In the genomic region with DNA sequence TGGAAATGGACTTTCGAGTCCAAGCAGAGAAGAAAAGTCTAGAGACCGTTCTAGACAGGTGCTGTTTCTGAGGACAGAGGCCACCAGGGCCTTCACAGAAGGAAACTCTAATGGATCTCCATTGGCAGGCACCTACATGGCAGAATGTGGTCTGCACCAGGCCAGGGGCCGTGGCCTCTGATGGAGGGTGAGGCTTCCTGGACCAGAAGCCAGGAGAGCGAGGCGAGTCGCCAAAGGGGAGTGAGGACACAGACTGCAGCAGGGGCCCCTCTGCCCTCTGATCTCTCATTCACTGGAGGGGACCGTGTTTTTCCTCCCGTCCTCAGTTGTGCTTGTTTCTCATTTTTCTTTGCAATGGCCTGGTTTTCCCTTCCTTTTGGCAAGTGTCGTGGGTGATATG, we compare ENCODE assay signal across 26 cellular contexts. TPM values are rescaled to one million over a fixed set of nuclear protein-coding genes. Genes with fewer than 3 reads are reported as not detected.
A peak's percentile ranks its signal among the peaks of the same experiment; 100 is the strongest.
DNase-seq lines count a peak whose midpoint lies in the region; ATAC-seq, FAIRE-seq and TF ChIP-seq lines count a peak whose summit lies in the region.
"Had no signal": no experiment of that assay in that cellular context is flagged by ENCODE, and none has a peak within 500 bp of the region (broad histone marks: within the 10 kb centered on the region; RNA-seq: fewer than 3 reads in every experiment).

No MANE protein-coding gene starts in this region.

- H3K9ac ChIP-seq in SU-DHL-6 (ENCODE audit: low read length): peak overlapping the region; percentile 56
- H3K9ac ChIP-seq in GM12878 (ENCODE audit: control insufficient read depth, insufficient read depth, low read length): no peak overlapping the region

- H3K36me3 Mint-ChIP-seq in activated T-cell treated with anti-CD3 and anti-CD28 coated beads, Interleukin-2, amount 50 U/mL, for 72 hours (ENCODE audit: insufficient read depth in 2 of 2): peaks cover 0 to 2% of the 10 kb centered on the region in 2 donors
- no peaks in the 10 kb centered on the region for H3K36me3 Mint-ChIP-seq in activated T-cell treated with anti-CD3 and anti-CD28 coated beads, Interleukin-2, amount 50 U/mL, for 4 hours (ENCODE audit: insufficient read depth)
- H3K36me3 Mint-ChIP-seq: CD14-positive monocyte had no signal

- H3K4me3 ChIP-seq in SU-DHL-6 (ENCODE audit: insufficient read depth, low read length, poor library complexity, severe bottlenecking) (no peak overlapping the region), GM12878 (no peak overlapping the region)
- H3K4me3 ChIP-seq: SK-N-MC, skin epidermis, thoracic aorta, uterus had no signal

- TF ChIP-seq EP300 in GM12878 (IDR thresholded peaks at IDR 0.05; ENCODE audit: borderline replicate concordance in 1 of 2, control insufficient read depth in 1 of 2, low read depth in 2 of 2, low read length in 2 of 2): no peak

- TF ChIP-seq CTCF in SU-DHL-6 (IDR thresholded peaks at IDR 0.05; ENCODE audit: insufficient read depth, low read length, poor library complexity, severe bottlenecking): no peak
- no peak for TF ChIP-seq CTCF in GM12878 (IDR thresholded peaks at IDR 0.05 in 2 of 3, conservative IDR thresholded peaks at IDR 0.05 in 1 of 3; ENCODE audit: control insufficient read depth in 2 of 3, extremely low read depth in 1 of 3, insufficient read depth in 1 of 3, low read depth in 3 of 3, low read length in 3 of 3)

- H3K27me3 ChIP-seq in SU-DHL-6 (ENCODE audit: low read length) (no peaks in the 10 kb centered on the region), GM12878 (replicated peaks in 1 of 2; ENCODE audit: control insufficient read depth in 2 of 2, insufficient read depth in 2 of 2, low read length in 1 of 2) (no peaks in the 10 kb centered on the region)
- H3K27me3 ChIP-seq: foreskin keratinocyte, uterus had no signal

- intact Hi-C loops in GM12878 (cut with micrococcal nuclease; ENCODE audit: unreplicated experiment): loop anchor here (5.0 to 10.0 kb wide), 9 partner anchors 57 to 1254 kb away; a partner anchor contains a TSS

- no peaks in the 10 kb centered on the region for H3K27me3 Mint-ChIP-seq in activated T-cell treated with anti-CD3 and anti-CD28 coated beads, Interleukin-2, amount 50 U/mL, for 72 hours (ENCODE audit: low read depth)
- H3K27me3 Mint-ChIP-seq in activated T-cell treated with anti-CD3 and anti-CD28 coated beads, Interleukin-2, amount 50 U/mL, for 4 hours (ENCODE audit: low read depth): no peaks in the 10 kb centered on the region
- H3K27me3 Mint-ChIP-seq in stimulated activated naive CD8-positive, alpha-beta T cell treated with anti-CD3 and anti-CD28 coated beads, Interleukin-15, amount 100 ng/mL, for 72 hours: no peaks in the 10 kb centered on the region
- H3K27me3 Mint-ChIP-seq: effector memory CD8-positive, alpha-beta T cell had no signal

- no peaks in the 10 kb centered on the region for H3K9me3 ChIP-seq in SU-DHL-6 (ENCODE audit: insufficient read depth, low read length)
- H3K9me3 ChIP-seq in GM12878 (replicated peaks; ENCODE audit: control insufficient read depth, insufficient read depth, low read length): no peaks in the 10 kb centered on the region
- H3K9me3 ChIP-seq: thoracic aorta, uterus had no signal

- peak overlapping the region; percentile 68 to 75 for H3K4me3 Mint-ChIP-seq in activated T-cell treated with anti-CD3 and anti-CD28 coated beads, Interleukin-2, amount 50 U/mL, for 72 hours
- no peak overlapping the region for H3K4me3 Mint-ChIP-seq in activated T-cell treated with anti-CD3 and anti-CD28 coated beads, Interleukin-2, amount 50 U/mL, for 4 hours
- H3K4me3 Mint-ChIP-seq in stimulated activated naive CD8-positive, alpha-beta T cell treated with anti-CD3 and anti-CD28 coated beads, Interleukin-15, amount 100 ng/mL, for 72 hours: peak overlapping the region; percentile 74 to 79
- H3K4me3 Mint-ChIP-seq: CD14-positive monocyte had no signal

- no peak overlapping the region for H2AFZ ChIP-seq in SU-DHL-6 (ENCODE audit: low read depth, low read length, severe bottlenecking)
- no peak overlapping the region for H2AFZ ChIP-seq in GM12878 (ENCODE audit: control insufficient read depth, low read depth, low read length)

- CTCF ChIA-PET in GM12878 (lab: Yijun Ruan, JAX): interaction anchor here (9.2 to 9.3 kb wide), 2 partner anchors 15 to 16 kb away, joined by 96 to 131 read pairs; no protein-coding TSS in a partner anchor

- peak; percentile 12 for ATAC-seq in activated T-cell treated with anti-CD3 and anti-CD28 coated beads, Interleukin-2, amount 50 U/mL, for 72 hours (replicated peaks in 1 of 2)
- ATAC-seq in activated T-cell treated with anti-CD3 and anti-CD28 coated beads, Interleukin-2, amount 50 U/mL, for 4 hours: no peak
- ATAC-seq in GM12878: no peak
- ATAC-seq in stimulated activated naive CD8-positive, alpha-beta T cell treated with anti-CD3 and anti-CD28 coated beads, Interleukin-15, amount 100 ng/mL, for 72 hours: peak; percentile 23
- ATAC-seq: foreskin keratinocyte, left colon had no signal

- BruUV-seq in GM12878 (replicated peaks; lab: Mats Ljungman, UMichigan): no TSS peak

- SMC1A ChIA-PET in GM12878 (lab: Charles Lee; ENCODE audit: uncharacterized antibody, unreplicated experiment): interaction anchor here (1.3 to 12.4 kb wide), 4 partner anchors 8 to 74 kb away, joined by 3 to 189 read pairs (median 106); a partner anchor contains a TSS

- H4K20me1 ChIP-seq in SU-DHL-6 (ENCODE audit: low read depth, low read length) (no peaks in the 10 kb centered on the region), GM12878 (ENCODE audit: control insufficient read depth, insufficient read depth) (no peaks in the 10 kb centered on the region)

- TF ChIP-seq RAD21 in GM12878 (IDR thresholded peaks at IDR 0.05; ENCODE audit: insufficient read depth, low read depth, low read length): no peak

- in situ Hi-C loops in GM12878 (cut with MboI): loop anchor here (5.0 to 10.0 kb wide), 5 partner anchors 48 to 1144 kb away; no protein-coding TSS in a partner anchor

- POLR2A ChIA-PET in GM12878 (lab: Charles Lee): interaction anchor here (2.2 kb wide), 1 partner anchor 13 kb away, joined by 9 read pairs; no protein-coding TSS in a partner anchor

- WGBS in GM12878 (ENCODE audit: insufficient coverage, insufficient replicate concordance, low lambda C conversion rate, missing lambda C conversion rate): 77% methylated on average over 9 of the region's 9 CpGs

- RAD21 ChIA-PET in GM12878 (lab: Charles Lee; ENCODE audit: unreplicated experiment): interaction anchor here (3.3 to 13.6 kb wide), 3 partner anchors 7 to 16 kb away, joined by 18 to 147 read pairs (median 58); no protein-coding TSS in a partner anchor

- H3K27ac Mint-ChIP-seq in activated T-cell treated with anti-CD3 and anti-CD28 coated beads, Interleukin-2, amount 50 U/mL, for 72 hours: peak overlapping the region; percentile 79
- peak overlapping the region; percentile 57 to 79 for H3K27ac Mint-ChIP-seq in stimulated activated naive CD8-positive, alpha-beta T cell treated with anti-CD3 and anti-CD28 coated beads, Interleukin-15, amount 100 ng/mL, for 72 hours

- H3K9me2 ChIP-seq in SU-DHL-6 (replicated peaks; ENCODE audit: insufficient read depth, low read length): no peaks in the 10 kb centered on the region

- H3F3A ChIP-seq in SU-DHL-6 (ENCODE audit: insufficient read depth): peaks cover 61% of the 10 kb centered on the region

- H3K4me2 ChIP-seq in SU-DHL-6 (ENCODE audit: low read depth, low read length, poor library complexity, severe bottlenecking) (peak overlapping the region; percentile 52), GM12878 (ENCODE audit: control insufficient read depth, insufficient read depth) (peak overlapping the region; percentile 21; the same call in 1 of the 2 replicates)

- no peak for TF ChIP-seq POLR2A in GM12878 (IDR thresholded peaks at IDR 0.05; ENCODE audit: low read depth, low read length)

- H3K36me3 ChIP-seq in SU-DHL-6 (ENCODE audit: low read length) (no peaks in the 10 kb centered on the region), GM12878 (ENCODE audit: control insufficient read depth in 2 of 2, insufficient read depth in 2 of 2, low read length in 1 of 2) (no peaks in the 10 kb centered on the region)
- H3K36me3 ChIP-seq: thoracic aorta, uterus had no signal

- no peak for DNase-seq in activated T-cell treated with anti-CD3 and anti-CD28 coated beads, Interleukin-2, amount 50 U/mL, for 72 hours
- no peak for DNase-seq in activated T-cell treated with anti-CD3 and anti-CD28 coated beads, Interleukin-2, amount 50 U/mL, for 4 hours
- DNase-seq in GM12878 (ENCODE audit: low read depth, low spot score): no peak
- DNase-seq in stimulated activated naive CD8-positive, alpha-beta T cell treated with anti-CD3 and anti-CD28 coated beads, Interleukin-15, amount 100 ng/mL, for 72 hours: peak in 1 of 2 donors; percentile 30
- no peak for DNase-seq in NCI-H2196 (lab: John Stamatoyannopoulos, UW; ENCODE audit: unreplicated experiment)
- DNase-seq in mesenteric fat pad (ENCODE audit: low spot score): no peak
- DNase-seq: activated gamma-delta T cell treated with Interleukin-2 at 50 U/mL for 16 hours; effector memory CD8-positive, alpha-beta T cell; foreskin keratinocyte; HCEC 1CT; Kasumi-1; left colon; NCI-H1694 treated with DMSO at 0.1 percent for 48 hours; NCI-H2171; occipital lobe; stimulated activated CD4-positive, alpha-beta T cell treated with anti-CD3 and anti-CD28 coated beads, Interleukin-1b, Interleukin-23, amount 100 ng/mL, for 48 hours; T-helper 9 cell; uterus had no signal

- FAIRE-seq in GM12878 (lab: Jason Lieb, UNC): no peak
- FAIRE-seq: bronchial epithelial cell, colon had no signal

- H3K9me3 Mint-ChIP-seq in activated T-cell treated with anti-CD3 and anti-CD28 coated beads, Interleukin-2, amount 50 U/mL, for 72 hours: no peaks in the 10 kb centered on the region
- H3K9me3 Mint-ChIP-seq in activated T-cell treated with anti-CD3 and anti-CD28 coated beads, Interleukin-2, amount 50 U/mL, for 4 hours: no peaks in the 10 kb centered on the region
- no peaks in the 10 kb centered on the region for H3K9me3 Mint-ChIP-seq in stimulated activated naive CD8-positive, alpha-beta T cell treated with anti-CD3 and anti-CD28 coated beads, Interleukin-15, amount 100 ng/mL, for 72 hours
- H3K9me3 Mint-ChIP-seq: CD14-positive monocyte; effector memory CD8-positive, alpha-beta T cell had no signal

- H3K79me2 ChIP-seq in SU-DHL-6 (ENCODE audit: insufficient read depth, low read length) (no peaks in the 10 kb centered on the region), GM12878 (ENCODE audit: control insufficient read depth, insufficient read depth, low read length) (no peaks in the 10 kb centered on the region)

- H3K27ac ChIP-seq in SU-DHL-6 (ENCODE audit: low read depth, low read length): peak overlapping the region; percentile 93
- peak overlapping the region; percentile 84 for H3K27ac ChIP-seq in GM12878 (ENCODE audit: control insufficient read depth, insufficient read depth)
- H3K27ac ChIP-seq: foreskin keratinocyte, RWPE1, SK-N-MC, skin epidermis, thoracic aorta, uterus had no signal

- H3K4me1 ChIP-seq in GM12878 (ENCODE audit: control insufficient read depth, insufficient read depth, low read length): peaks cover 60% of the 10 kb centered on the region
- H3K4me1 ChIP-seq: foreskin keratinocyte, uterus had no signal

- peaks cover 71% of the 10 kb centered on the region for H3K4me1 Mint-ChIP-seq in activated T-cell treated with anti-CD3 and anti-CD28 coated beads, Interleukin-2, amount 50 U/mL, for 72 hours (ENCODE audit: low read depth)
- H3K4me1 Mint-ChIP-seq in activated T-cell treated with anti-CD3 and anti-CD28 coated beads, Interleukin-2, amount 50 U/mL, for 4 hours (ENCODE audit: low read depth): peaks cover 34% of the 10 kb centered on the region
- peaks cover 90% of the 10 kb centered on the region for H3K4me1 Mint-ChIP-seq in stimulated activated naive CD8-positive, alpha-beta T cell treated with anti-CD3 and anti-CD28 coated beads, Interleukin-15, amount 100 ng/mL, for 72 hours

RNA-seq across cellular contexts. Expression of a gene that starts 41.1 kb away (rescaled TPM):
- 10 to 100 TPM; 28.7 to 35.2 TPM for total RNA-seq in activated T-cell treated with anti-CD3 and anti-CD28 coated beads, Interleukin-2, amount 50 U/mL, for 72 hours
- total RNA-seq in activated T-cell treated with anti-CD3 and anti-CD28 coated beads, Interleukin-2, amount 50 U/mL, for 4 hours: 10 to 100 TPM; 21.0 to 23.6 (median 23.4) TPM
- total RNA-seq in GM12878 (2013; cell fraction: nucleolus; rRNA removed): 49.9 and 52.5 TPM in 2 replicates
- total RNA-seq in GM12878 (2014; rRNA removed) (43.0 and 45.2 TPM in 2 replicates), GM12878 (2014; rRNA removed; fragmentation: Illumina TruSeq; extraction: Trizol) (34.6 and 34.9 TPM in 2 replicates), GM12878 (2021) (31.7 and 33.0 TPM in 2 replicates), mesenteric fat pad (37.1 TPM)
- 27.8 TPM for polyA plus RNA-seq in GM12878 (2011; ENCODE audit: low read depth)
- polyA plus RNA-seq in GM12878 (2011; rRNA removed) (44.7 and 56.1 TPM in 2 replicates), GM12878 (2014; fragmentation: Illumina TruSeq; extraction: Trizol) (40.9 and 53.2 TPM in 2 replicates), GM12878 (2014; fragmentation: Nextera tagmentation; extraction: Ambion mirVana) (10 to 100 TPM in 1 of 2 experiments, 1 to 10 TPM in 1; 8.8 to 17.8 TPM), GM12878 (2014; rRNA removed) (36.3 and 37.2 TPM in 2 replicates), GM12878 (2016; fragmentation: Nextera tagmentation; extraction: Ambion mirVana) (10 to 100 TPM; 50.8 to 52.5 TPM)
- polyA plus RNA-seq in GM12878 (2011; cell fraction: cytosol; rRNA removed): 31.6 and 31.8 TPM in 2 replicates
- 24.9 and 27.6 TPM in 2 replicates for polyA plus RNA-seq in GM12878 (2011; cell fraction: nucleus; rRNA removed)
- 30.4 and 32.4 TPM in 2 replicates for polyA plus RNA-seq in GM12878 (2012)
- polyA minus RNA-seq in GM12878 (2011; rRNA and poly(A)+ RNA removed): 22.4 and 26.1 TPM in 2 replicates
- 8.8 and 9.9 TPM in 2 replicates for polyA minus RNA-seq in GM12878 (2011; cell fraction: cytosol; rRNA and poly(A)+ RNA removed)
- polyA minus RNA-seq in GM12878 (2011; cell fraction: nucleus; rRNA and poly(A)+ RNA removed): 15.4 and 21.9 TPM in 2 replicates

RNA-seq across cellular contexts. Expression of a gene that starts 41.4 kb away (rescaled TPM):
- 100 to 1,000 TPM in 1 of 2 donors, 10 to 100 TPM in 1; 96.2 to 121 TPM for total RNA-seq in activated T-cell treated with anti-CD3 and anti-CD28 coated beads, Interleukin-2, amount 50 U/mL, for 72 hours
- total RNA-seq in activated T-cell treated with anti-CD3 and anti-CD28 coated beads, Interleukin-2, amount 50 U/mL, for 4 hours: 100 to 1,000 TPM; 220 to 246 (median 233) TPM
- total RNA-seq in GM12878 (2013; cell fraction: nucleolus; rRNA removed): 26.3 and 28.5 TPM in 2 replicates
- total RNA-seq in GM12878 (2014; rRNA removed) (255 and 282 TPM in 2 replicates), GM12878 (2014; rRNA removed; fragmentation: Illumina TruSeq; extraction: Trizol) (318 and 349 TPM in 2 replicates), GM12878 (2021) (267 and 278 TPM in 2 replicates), mesenteric fat pad (146 TPM)
- polyA plus RNA-seq in GM12878 (2011; ENCODE audit: low read depth): 650 TPM
- polyA plus RNA-seq in GM12878 (2011; rRNA removed) (257 and 280 TPM in 2 replicates), GM12878 (2014; fragmentation: Illumina TruSeq; extraction: Trizol) (239 and 335 TPM in 2 replicates), GM12878 (2014; fragmentation: Nextera tagmentation; extraction: Ambion mirVana) (100 to 1,000 TPM; 108 to 229 TPM), GM12878 (2014; rRNA removed) (384 and 396 TPM in 2 replicates), GM12878 (2016; fragmentation: Nextera tagmentation; extraction: Ambion mirVana) (100 to 1,000 TPM; 721 to 747 TPM)
- 360 and 365 TPM in 2 replicates for polyA plus RNA-seq in GM12878 (2011; cell fraction: cytosol; rRNA removed)
- 136 and 154 TPM in 2 replicates for polyA plus RNA-seq in GM12878 (2011; cell fraction: nucleus; rRNA removed)
- polyA plus RNA-seq in GM12878 (2012): 422 and 604 TPM in 2 replicates
- polyA minus RNA-seq in GM12878 (2011; rRNA and poly(A)+ RNA removed): 62.5 and 68.0 TPM in 2 replicates
- polyA minus RNA-seq in GM12878 (2011; cell fraction: cytosol; rRNA and poly(A)+ RNA removed): 22.1 and 25.8 TPM in 2 replicates
- polyA minus RNA-seq in GM12878 (2011; cell fraction: nucleus; rRNA and poly(A)+ RNA removed): 28.2 and 46.9 TPM in 2 replicates

Comparison
In these comparisons a context has a peak if more than half of its experiments do, and no peak if none do; other contexts are left out.
1. ATAC-seq: peak in activated T-cell treated with anti-CD3 and anti-CD28 coated beads, Interleukin-2, amount 50 U/mL, for 72 hours (2 of 2) and stimulated activated naive CD8-positive, alpha-beta T cell treated with anti-CD3 and anti-CD28 coated beads, Interleukin-15, amount 100 ng/mL, for 72 hours (single experiment); none in activated T-cell treated with anti-CD3 and anti-CD28 coated beads, Interleukin-2, amount 50 U/mL, for 4 hours (0 of 2) and GM12878 (single experiment).